ENCODE assay signal across 17 cellular contexts in the genomic region with DNA sequence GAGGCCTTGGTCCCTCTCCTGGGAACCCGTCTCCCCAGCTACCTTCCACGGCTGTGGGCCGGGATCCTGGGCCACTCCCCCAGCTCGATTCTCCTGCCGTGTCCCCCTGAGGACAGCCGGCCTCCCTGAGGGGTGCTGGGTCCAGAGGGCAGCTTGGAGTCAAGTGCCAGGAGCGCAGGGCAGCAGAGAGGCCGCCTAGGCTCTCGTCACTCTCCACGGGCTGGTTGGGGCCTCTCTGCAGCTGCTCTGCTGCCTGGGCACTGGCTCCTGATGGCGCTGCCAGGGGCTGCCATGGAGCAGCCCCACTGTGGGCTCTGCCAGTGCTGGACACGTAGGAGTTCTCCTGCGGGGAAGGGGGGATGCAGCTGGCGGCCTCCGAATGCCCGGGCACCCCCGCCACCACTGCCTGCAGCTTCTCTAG. TPM values are rescaled to one million over a fixed set of nuclear protein-coding genes. Genes with fewer than 3 reads are reported as not detected.
DNase-seq lines count a peak whose midpoint lies in the region; ATAC-seq and TF ChIP-seq lines count a peak whose summit lies in the region.
"Had no signal": no experiment of that assay in that cellular context is flagged by ENCODE, and none has a peak within 500 bp of the region (broad histone marks: within the 10 kb centered on the region; RNA-seq: fewer than 3 reads in every experiment).

No MANE protein-coding gene starts in this region.

- in situ Hi-C loops in mammary epithelial cell (cut with MboI; ENCODE audit: low sequenced_read_pairs in 2 of 2) = no loop called here

- H2AFZ ChIP-seq in mammary epithelial cell (ENCODE audit: low read depth, low read length) (no peak overlapping the region), osteoblast (ENCODE audit: low read length) (no peak overlapping the region), OCI-LY7 (ENCODE audit: low read length) (no peak overlapping the region)

- no peaks in the 10 kb centered on the region for H3K9me3 Mint-ChIP-seq in activated naive CD4-positive, alpha-beta T cell treated with anti-CD3 and anti-CD28 coated beads, Interleukin-2, amount 50 U/mL, for 72 hours
- no peaks in the 10 kb centered on the region for H3K9me3 Mint-ChIP-seq in activated naive CD4-positive, alpha-beta T cell treated with anti-CD3 and anti-CD28 coated beads, Interleukin-2, amount 10 ng/mL, durations not matched to agents 7 days and 5 days
- H3K9me3 Mint-ChIP-seq in glutamatergic neuron (ENCODE audit: unreplicated experiment) = no peaks in the 10 kb centered on the region
- H3K9me3 Mint-ChIP-seq: CD4-positive, CD25-positive, alpha-beta regulatory T cell; natural killer cell had no signal

- H3K4me3 Mint-ChIP-seq in activated naive CD4-positive, alpha-beta T cell treated with anti-CD3 and anti-CD28 coated beads, Interleukin-2, amount 10 ng/mL, durations not matched to agents 7 days and 5 days = no peak overlapping the region
- H3K4me3 Mint-ChIP-seq in glutamatergic neuron (ENCODE audit: unreplicated experiment) = no peak overlapping the region
- H3K4me3 Mint-ChIP-seq: activated CD4-positive, alpha-beta T cell treated with anti-CD3 and anti-CD28 coated beads for 36 hours; natural killer cell had no signal

- TF ChIP-seq EP300 in upper lobe of left lung (IDR thresholded peaks at IDR 0.05) = no peak

- H4K20me1 ChIP-seq in mammary epithelial cell (ENCODE audit: insufficient read depth, low read length) (no peaks in the 10 kb centered on the region), osteoblast (ENCODE audit: insufficient read depth, low read length) (peaks cover 5% of the 10 kb centered on the region), OCI-LY7 (ENCODE audit: insufficient read depth, low read length) (no peaks in the 10 kb centered on the region)

- CTCF ChIA-PET in activated naive CD4-positive, alpha-beta T cell treated with anti-CD3 and anti-CD28 coated beads, Interleukin-2, amount 10 ng/mL, durations not matched to agents 7 days and 5 days (lab: Charles Lee) = interaction anchor here (0.8 to 3.0 kb wide), 12 partner anchors 10 to 385 kb away, joined by 3 to 15 read pairs (median 4); partner anchors contain the start of gene RPL10
- CTCF ChIA-PET in mammary epithelial cell (lab: Charles Lee; ENCODE audit: low non-redundant PET) (no interaction called here), OCI-LY7 (lab: Charles Lee; ENCODE audit: unreplicated experiment) (no interaction called here)

- H3K27me3 ChIP-seq in mammary epithelial cell (ENCODE audit: insufficient read depth, low read length) = no peaks in the 10 kb centered on the region
- H3K27me3 ChIP-seq in osteoblast (ENCODE audit: insufficient read depth, low read length) = no peaks in the 10 kb centered on the region
- no peaks in the 10 kb centered on the region for H3K27me3 ChIP-seq in upper lobe of left lung
- H3K27me3 ChIP-seq: uterus had no signal

- H3K27ac Mint-ChIP-seq in activated naive CD4-positive, alpha-beta T cell treated with anti-CD3 and anti-CD28 coated beads, Interleukin-2, amount 50 U/mL, for 72 hours = peak overlapping the region; percentile 50 to 65
- no peak overlapping the region for H3K27ac Mint-ChIP-seq in activated naive CD4-positive, alpha-beta T cell treated with anti-CD3 and anti-CD28 coated beads, Interleukin-2, amount 10 ng/mL, durations not matched to agents 7 days and 5 days
- no peak overlapping the region for H3K27ac Mint-ChIP-seq in glutamatergic neuron (ENCODE audit: unreplicated experiment)

- 55% methylated on average over 6 of the region's 17 CpGs for WGBS in mammary epithelial cell (ENCODE audit: low coverage, missing lambda C conversion rate)
- WGBS in upper lobe of left lung, 2 donors = 77% methylated on average over 17 of the region's 17 CpGs; no CpG with 5 or more reads in 1 of the 2 donors

- peaks cover 0 to 5% of the 10 kb centered on the region in 2 donors for H3K36me3 Mint-ChIP-seq in activated naive CD4-positive, alpha-beta T cell treated with anti-CD3 and anti-CD28 coated beads, Interleukin-2, amount 50 U/mL, for 72 hours
- H3K36me3 Mint-ChIP-seq in activated naive CD4-positive, alpha-beta T cell treated with anti-CD3 and anti-CD28 coated beads, Interleukin-2, amount 10 ng/mL, durations not matched to agents 7 days and 5 days = peaks cover 29% of the 10 kb centered on the region
- H3K36me3 Mint-ChIP-seq in glutamatergic neuron (ENCODE audit: unreplicated experiment) = no peaks in the 10 kb centered on the region
- H3K36me3 Mint-ChIP-seq: natural killer cell had no signal

- BruUV-seq in mammary epithelial cell (replicated peaks; lab: Mats Ljungman, UMichigan) (no TSS peak), OCI-LY7 (replicated peaks; lab: Mats Ljungman, UMichigan) (no TSS peak)

- no peaks in the 10 kb centered on the region for H3K9me2 ChIP-seq in OCI-LY7 (ENCODE audit: insufficient read depth, low read length)
- H3K9me2 ChIP-seq: SK-N-SH had no signal

- DNase-seq in activated naive CD4-positive, alpha-beta T cell treated with anti-CD3 and anti-CD28 coated beads, Interleukin-2, amount 50 U/mL, for 72 hours (ENCODE audit: low spot score in 2 of 2) = no peak
- DNase-seq in activated naive CD4-positive, alpha-beta T cell treated with anti-CD3 and anti-CD28 coated beads, Interleukin-2, amount 10 ng/mL, durations not matched to agents 7 days and 5 days = no peak
- DNase-seq in mammary epithelial cell = no peak
- DNase-seq in osteoblast (ENCODE audit: insufficient read length, low spot score, missing footprints) = peak; percentile 72
- no peak for DNase-seq in upper lobe of left lung
- no peak for DNase-seq in HuH-7 (ENCODE audit: low spot score)
- no peak for DNase-seq in OCI-LY7 (ENCODE audit: low spot score)
- no peak for DNase-seq in glutamatergic neuron
- DNase-seq: MM.1S, NCI-H1417 treated with DMSO at 0.1 percent for 48 hours, NCI-H774 had no signal

- no peak for TF ChIP-seq CTCF in mammary epithelial cell (conservative IDR thresholded peaks at IDR 0.05 in 1 of 2, IDR thresholded peaks at IDR 0.05 in 1 of 2; ENCODE audit: extremely low read depth in 1 of 2, insufficient read depth in 1 of 2, low read depth in 1 of 2, low read length in 2 of 2)
- no peak for TF ChIP-seq CTCF in osteoblast (IDR thresholded peaks at IDR 0.05; ENCODE audit: extremely low read depth, low read depth, low read length)
- no peak for TF ChIP-seq CTCF in upper lobe of left lung (IDR thresholded peaks at IDR 0.05)
- no peak for TF ChIP-seq CTCF in OCI-LY7 (conservative IDR thresholded peaks at IDR 0.05; ENCODE audit: low read length)
- no peak for TF ChIP-seq CTCF in glutamatergic neuron (IDR thresholded peaks at IDR 0.05; ENCODE audit: partially characterized antibody, unreplicated experiment)

- POLR2A ChIA-PET in OCI-LY7 (lab: Charles Lee) = interaction anchor here (1.2 kb wide), 1 partner anchor 86 kb away, joined by 3 read pairs; the partner anchor contains the start of gene ARHGAP4

- H3K4me2 ChIP-seq in mammary epithelial cell (ENCODE audit: insufficient read depth, low read depth, low read length) = no peak overlapping the region
- H3K4me2 ChIP-seq in osteoblast (ENCODE audit: insufficient read depth, low read length) = no peak overlapping the region
- H3K4me2 ChIP-seq in OCI-LY7 (ENCODE audit: low read length) = no peak overlapping the region
- H3K4me2 ChIP-seq: SK-N-SH had no signal

- H3K27me3 Mint-ChIP-seq in activated naive CD4-positive, alpha-beta T cell treated with anti-CD3 and anti-CD28 coated beads, Interleukin-2, amount 10 ng/mL, durations not matched to agents 7 days and 5 days = no peaks in the 10 kb centered on the region
- no peaks in the 10 kb centered on the region for H3K27me3 Mint-ChIP-seq in glutamatergic neuron (ENCODE audit: unreplicated experiment)
- H3K27me3 Mint-ChIP-seq: activated CD4-positive, alpha-beta T cell treated with anti-CD3 and anti-CD28 coated beads for 36 hours; CD4-positive, CD25-positive, alpha-beta regulatory T cell had no signal

- peak overlapping the region; percentile 2 for H3K9ac ChIP-seq in mammary epithelial cell (ENCODE audit: insufficient read depth, low read length)
- H3K9ac ChIP-seq: SK-N-SH had no signal

- intact Hi-C loops in mammary epithelial cell (cut with micrococcal nuclease) (loop anchor here (1.0 kb wide), 1 partner anchor 38 kb away; no protein-coding TSS in a partner anchor), OCI-LY7 (cut with micrococcal nuclease; ENCODE audit: unreplicated experiment) (no loop called here)

- peaks cover 23% of the 10 kb centered on the region for H3K4me1 Mint-ChIP-seq in activated naive CD4-positive, alpha-beta T cell treated with anti-CD3 and anti-CD28 coated beads, Interleukin-2, amount 10 ng/mL, durations not matched to agents 7 days and 5 days
- H3K4me1 Mint-ChIP-seq in glutamatergic neuron (ENCODE audit: low read depth, unreplicated experiment) = peaks cover 3% of the 10 kb centered on the region
- H3K4me1 Mint-ChIP-seq: natural killer cell had no signal

- TF ChIP-seq POLR2A in upper lobe of left lung (IDR thresholded peaks at IDR 0.05) = no peak

- dilution Hi-C loops in mammary epithelial cell (cut with HindIII; ENCODE audit: low sequenced_read_pairs) = no loop called here

- H3K4me3 ChIP-seq in mammary epithelial cell (replicated peaks in 1 of 3; ENCODE audit: insufficient read depth in 1 of 3, low read depth in 2 of 3, low read length in 3 of 3) (no peak overlapping the region), osteoblast (ENCODE audit: insufficient read depth, low read length) (no peak overlapping the region), upper lobe of left lung (no peak overlapping the region), OCI-LY7 (ENCODE audit: low read depth, low read length, poor library complexity, severe bottlenecking) (no peak overlapping the region)
- H3K4me3 ChIP-seq: uterus had no signal

- H3K36me3 ChIP-seq in mammary epithelial cell (ENCODE audit: insufficient read depth, low read length) = peaks cover 3% of the 10 kb centered on the region
- peaks cover 49% of the 10 kb centered on the region for H3K36me3 ChIP-seq in osteoblast (ENCODE audit: insufficient read depth, low read length)
- H3K36me3 ChIP-seq in upper lobe of left lung = peaks cover 0 to 33% (median 10%) of the 10 kb centered on the region in 4 donors
- H3K36me3 ChIP-seq in OCI-LY7 (ENCODE audit: insufficient read depth, low read length) = peaks cover 77% of the 10 kb centered on the region
- H3K36me3 ChIP-seq: uterus had no signal

- H3K9me3 ChIP-seq in mammary epithelial cell (replicated peaks; ENCODE audit: insufficient read depth, low read length) = no peaks in the 10 kb centered on the region
- H3K9me3 ChIP-seq in osteoblast (ENCODE audit: low read depth, low read length) = no peaks in the 10 kb centered on the region
- no peaks in the 10 kb centered on the region for H3K9me3 ChIP-seq in upper lobe of left lung
- no peaks in the 10 kb centered on the region for H3K9me3 ChIP-seq in OCI-LY7 (ENCODE audit: low read length)
- H3K9me3 ChIP-seq: SK-N-SH, uterus had no signal

- H3K27ac ChIP-seq in mammary epithelial cell (ENCODE audit: insufficient read depth, low read depth, low read length) (peak overlapping the region; percentile 60), osteoblast (ENCODE audit: low read depth, low read length) (no peak overlapping the region), upper lobe of left lung (peak overlapping the region in 3 of 4 donors; percentile 18 to 60 (median 21)), OCI-LY7 (ENCODE audit: low read depth, low read length, poor library complexity, severe bottlenecking) (no peak overlapping the region)
- H3K27ac ChIP-seq: 22Rv1, uterus had no signal

- peaks cover 21% of the 10 kb centered on the region for H3K79me2 ChIP-seq in mammary epithelial cell (ENCODE audit: insufficient read depth, low read length)
- peaks cover 25% of the 10 kb centered on the region for H3K79me2 ChIP-seq in osteoblast (ENCODE audit: insufficient read depth, low read length)
- no peaks in the 10 kb centered on the region for H3K79me2 ChIP-seq in OCI-LY7 (ENCODE audit: insufficient read depth, low read depth, low read length)

- H3K4me1 ChIP-seq in mammary epithelial cell (ENCODE audit: insufficient read depth, low read length) = peaks cover 23% of the 10 kb centered on the region
- no peaks in the 10 kb centered on the region for H3K4me1 ChIP-seq in osteoblast (ENCODE audit: insufficient read depth, low read length)
- H3K4me1 ChIP-seq in upper lobe of left lung = peaks cover 3 to 17% (median 8%) of the 10 kb centered on the region in 4 donors
- peaks cover 11% of the 10 kb centered on the region for H3K4me1 ChIP-seq in OCI-LY7 (ENCODE audit: insufficient read depth, low read length, poor library complexity, severe bottlenecking)
- H3K4me1 ChIP-seq: uterus had no signal

- ATAC-seq in activated naive CD4-positive, alpha-beta T cell treated with anti-CD3 and anti-CD28 coated beads, Interleukin-2, amount 50 U/mL, for 72 hours = no peak
- no peak for ATAC-seq in upper lobe of left lung (ENCODE audit: low FRiP score in 2 of 2)

RNA-seq across cellular contexts. Expression of gene IRAK1, which starts 6.7 kb away (rescaled TPM):
- total RNA-seq in activated naive CD4-positive, alpha-beta T cell treated with anti-CD3 and anti-CD28 coated beads, Interleukin-2, amount 50 U/mL, for 72 hours = 100 to 1,000 TPM; 104 to 123 TPM
- 100 to 1,000 TPM in 1 of 2 donors, 10 to 100 TPM in 1; 69.0 to 129 TPM for total RNA-seq in mammary epithelial cell
- polyA plus RNA-seq in mammary epithelial cell = 68.1 TPM
- 63.3 TPM for polyA minus RNA-seq in mammary epithelial cell
- 99.5 and 100 TPM in 2 replicates for total RNA-seq in osteoblast
- 100 to 1,000 TPM in 4 of 6 donors, 10 to 100 TPM in 2; 49.4 to 236 (median 125) TPM for total RNA-seq in upper lobe of left lung
- 56.8 and 75.5 TPM in 2 replicates for total RNA-seq in OCI-LY7 (2014; rRNA removed; shearing (Covaris generic))
- 119 and 136 TPM in 2 replicates for total RNA-seq in OCI-LY7 (2022)
- 60.3 TPM for total RNA-seq in glutamatergic neuron (ENCODE audit: unreplicated experiment)

RNA-seq across cellular contexts. Expression of gene TMEM187, which starts 40.5 kb away (rescaled TPM):
- total RNA-seq in activated naive CD4-positive, alpha-beta T cell treated with anti-CD3 and anti-CD28 coated beads, Interleukin-2, amount 50 U/mL, for 72 hours = 1 to 10 TPM; 5.1 to 6.4 TPM
- total RNA-seq in mammary epithelial cell = 1 to 10 TPM; 5.7 to 9.2 TPM
- polyA plus RNA-seq in mammary epithelial cell = 4.6 TPM
- 1.1 TPM for polyA minus RNA-seq in mammary epithelial cell
- 6.9 and 8.5 TPM in 2 replicates for total RNA-seq in osteoblast
- 10 to 100 TPM in 2 of 6 donors, 1 to 10 TPM in 4; 2.1 to 17.7 (median 5.0) TPM for total RNA-seq in upper lobe of left lung
- 0.85 and 1.4 TPM in 2 replicates for total RNA-seq in OCI-LY7 (2014; rRNA removed; shearing (Covaris generic))
- total RNA-seq in OCI-LY7 (2022) = 3.2 and 4.5 TPM in 2 replicates
- 6.7 TPM for total RNA-seq in glutamatergic neuron (ENCODE audit: unreplicated experiment)

RNA-seq across cellular contexts. Expression of gene HCFC1, which starts 41.4 kb away (rescaled TPM):
- total RNA-seq in activated naive CD4-positive, alpha-beta T cell treated with anti-CD3 and anti-CD28 coated beads, Interleukin-2, amount 50 U/mL, for 72 hours = 100 to 1,000 TPM in 1 of 2 donors, 10 to 100 TPM in 1; 95.9 to 102 TPM
- total RNA-seq in mammary epithelial cell = 10 to 100 TPM; 21.8 to 47.6 TPM
- 8.4 TPM for polyA plus RNA-seq in mammary epithelial cell
- 98.5 TPM for polyA minus RNA-seq in mammary epithelial cell
- total RNA-seq in osteoblast = 22.1 and 24.6 TPM in 2 replicates
- total RNA-seq in upper lobe of left lung = 10 to 100 TPM; 40.8 to 78.9 (median 52.2) TPM
- total RNA-seq in OCI-LY7 (2014; rRNA removed; shearing (Covaris generic)) = 51.9 and 64.2 TPM in 2 replicates
- 134 TPM in 2 replicates for total RNA-seq in OCI-LY7 (2022)
- total RNA-seq in glutamatergic neuron (ENCODE audit: unreplicated experiment) = 84.0 TPM

Comparison
In these comparisons a context has a peak if more than half of its experiments do, and no peak if none do; other contexts are left out.
1. H3K27ac Mint-ChIP-seq: peak in activated naive CD4-positive, alpha-beta T cell treated with anti-CD3 and anti-CD28 coated beads, Interleukin-2, amount 50 U/mL, for 72 hours (2 of 2); none in activated naive CD4-positive, alpha-beta T cell treated with anti-CD3 and anti-CD28 coated beads, Interleukin-2, amount 10 ng/mL, durations not matched to agents 7 days and 5 days (single experiment) and glutamatergic neuron (single experiment).
2. H3K27ac ChIP-seq: peak in mammary epithelial cell (single experiment) and upper lobe of left lung (3 of 4); none in osteoblast (single experiment) and OCI-LY7 (single experiment).